23 cellular contexts compared by ENCODE assay signal in genomic region chr18:8911408-8912340, GRCh38.
DNase-seq lines count a peak whose midpoint lies in the region; ATAC-seq and TF ChIP-seq lines count a peak whose summit lies in the region.
"Had no signal": no experiment of that assay in that cellular context is flagged by ENCODE, and none has a peak within 500 bp of the region (broad histone marks: within the 10 kb centered on the region; RNA-seq: fewer than 3 reads in every experiment).

No MANE protein-coding gene starts in this region.

- H3K9me3 ChIP-seq in Loucy (ENCODE audit: insufficient read depth, low read depth, low read length) = peaks cover 7% of the 10 kb centered on the region; the same call in 1 of the 2 replicates
- no peaks in the 10 kb centered on the region for H3K9me3 ChIP-seq in esophagus muscularis mucosa
- H3K9me3 ChIP-seq: A549, colonic mucosa, gastroesophageal sphincter, psoas muscle, uterus had no signal

- no peak for TF ChIP-seq CTCF in activated CD8-positive, alpha-beta T cell treated with anti-CD3 and anti-CD28 coated beads for 36 hours (IDR thresholded peaks at IDR 0.05)
- TF ChIP-seq CTCF in Loucy (conservative IDR thresholded peaks at IDR 0.05; ENCODE audit: low read length) (no peak), esophagus muscularis mucosa (IDR thresholded peaks at IDR 0.05) (no peak), type B pancreatic cell (conservative IDR thresholded peaks at IDR 0.05) (no peak)

- no peak overlapping the region for H3K4me3 Mint-ChIP-seq in activated CD8-positive, alpha-beta T cell treated with anti-CD3 and anti-CD28 coated beads, Interleukin-2, amount 10 ng/mL, durations not matched to agents 7 days and 5 days
- no peak overlapping the region for H3K4me3 Mint-ChIP-seq in activated CD8-positive, alpha-beta T cell treated with anti-CD3 and anti-CD28 coated beads for 36 hours
- peak overlapping the region; percentile 53 for H3K4me3 Mint-ChIP-seq in type B pancreatic cell
- H3K4me3 Mint-ChIP-seq in activated CD4-positive, alpha-beta T cell treated with anti-CD3 and anti-CD28 coated beads, Interleukin-2, amount 10 ng/mL, durations not matched to agents 24 days and 14 days = no peak overlapping the region
- H3K4me3 Mint-ChIP-seq: CD4-positive, alpha-beta T cell; stimulated activated naive CD8-positive, alpha-beta T cell treated with anti-CD3 and anti-CD28 coated beads, Interleukin-15, amount 100 ng/mL, for 72 hours had no signal

- no peak for TF ChIP-seq EP300 in esophagus muscularis mucosa (IDR thresholded peaks at IDR 0.05)

- CTCF ChIA-PET in activated CD8-positive, alpha-beta T cell treated with anti-CD3 and anti-CD28 coated beads, Interleukin-2, amount 10 ng/mL, durations not matched to agents 7 days and 5 days (lab: Charles Lee) = no interaction called here
- CTCF ChIA-PET in activated CD8-positive, alpha-beta T cell treated with anti-CD3 and anti-CD28 coated beads for 36 hours (lab: Charles Lee) = no interaction called here

- no peak overlapping the region for H3K9ac ChIP-seq in Loucy (ENCODE audit: low read depth, low read length, poor library complexity, severe bottlenecking)

- H3K27me3 Mint-ChIP-seq in activated CD8-positive, alpha-beta T cell treated with anti-CD3 and anti-CD28 coated beads, Interleukin-2, amount 10 ng/mL, durations not matched to agents 7 days and 5 days (ENCODE audit: low read depth) = no peaks in the 10 kb centered on the region
- H3K27me3 Mint-ChIP-seq in activated CD8-positive, alpha-beta T cell treated with anti-CD3 and anti-CD28 coated beads for 36 hours = no peaks in the 10 kb centered on the region
- H3K27me3 Mint-ChIP-seq in type B pancreatic cell = no peaks in the 10 kb centered on the region
- no peaks in the 10 kb centered on the region for H3K27me3 Mint-ChIP-seq in activated CD4-positive, alpha-beta T cell treated with anti-CD3 and anti-CD28 coated beads, Interleukin-2, amount 10 ng/mL, durations not matched to agents 24 days and 14 days
- H3K27me3 Mint-ChIP-seq: CD4-positive, alpha-beta T cell; stimulated activated naive CD8-positive, alpha-beta T cell treated with anti-CD3 and anti-CD28 coated beads, Interleukin-15, amount 100 ng/mL, for 72 hours had no signal

- intact Hi-C loops in activated CD8-positive, alpha-beta T cell treated with anti-CD3 and anti-CD28 coated beads for 36 hours (cut with micrococcal nuclease) = loop anchor here (10.0 kb wide), 1 partner anchor 63 kb away; no protein-coding TSS in a partner anchor
- intact Hi-C loops in esophagus muscularis mucosa (cut with DNase I) = no loop called here
- intact Hi-C loops in activated CD4-positive, alpha-beta T cell treated with anti-CD3 and anti-CD28 coated beads, Interleukin-2, amount 10 ng/mL, durations not matched to agents 24 days and 14 days (cut with micrococcal nuclease) = no loop called here

- H3K9me2 ChIP-seq in Loucy (replicated peaks; ENCODE audit: low read depth, low read length) = no peaks in the 10 kb centered on the region

- no peaks in the 10 kb centered on the region for H3K79me2 ChIP-seq in Loucy (ENCODE audit: insufficient read depth, low read length)

- H3K27ac ChIP-seq in esophagus muscularis mucosa (replicated peaks in 1 of 4) = no peak overlapping the region
- H3K27ac ChIP-seq: colonic mucosa, epithelial cell of prostate, gastroesophageal sphincter, psoas muscle, uterus had no signal

- no peaks in the 10 kb centered on the region for H3K27me3 ChIP-seq in Loucy (ENCODE audit: insufficient read depth, low read length, poor library complexity, severe bottlenecking)
- no peaks in the 10 kb centered on the region for H3K27me3 ChIP-seq in esophagus muscularis mucosa
- H3K27me3 ChIP-seq: colonic mucosa, gastroesophageal sphincter, uterus had no signal

- peak overlapping the region; percentile 18 for H3K27ac Mint-ChIP-seq in activated CD8-positive, alpha-beta T cell treated with anti-CD3 and anti-CD28 coated beads, Interleukin-2, amount 10 ng/mL, durations not matched to agents 7 days and 5 days
- H3K27ac Mint-ChIP-seq in activated CD8-positive, alpha-beta T cell treated with anti-CD3 and anti-CD28 coated beads for 36 hours = no peak overlapping the region
- H3K27ac Mint-ChIP-seq in type B pancreatic cell = peak overlapping the region; percentile 94
- no peak overlapping the region for H3K27ac Mint-ChIP-seq in activated CD4-positive, alpha-beta T cell treated with anti-CD3 and anti-CD28 coated beads, Interleukin-2, amount 10 ng/mL, durations not matched to agents 24 days and 14 days
- H3K27ac Mint-ChIP-seq: CD4-positive, alpha-beta T cell; stimulated activated naive CD8-positive, alpha-beta T cell treated with anti-CD3 and anti-CD28 coated beads, Interleukin-15, amount 100 ng/mL, for 72 hours had no signal

- no peak for ATAC-seq in activated CD8-positive, alpha-beta T cell treated with anti-CD3 and anti-CD28 coated beads, Interleukin-2, amount 10 ng/mL, durations not matched to agents 7 days and 5 days
- ATAC-seq in activated CD8-positive, alpha-beta T cell treated with anti-CD3 and anti-CD28 coated beads for 36 hours = no peak
- no peak for ATAC-seq in HG03521 (IDR thresholded peaks at IDR 0.05; ENCODE audit: unreplicated experiment)
- ATAC-seq: A549; activated CD4-positive, CD25-positive, alpha-beta regulatory T cell treated with anti-CD3 and anti-CD28 coated beads, Interleukin-2, amount 50 U/mL, for 24 hours; gastroesophageal sphincter; Right ventricle myocardium inferior; stimulated activated naive CD8-positive, alpha-beta T cell treated with anti-CD3 and anti-CD28 coated beads, Interleukin-15, amount 100 ng/mL, for 72 hours had no signal

- no peak for DNase-seq in activated CD8-positive, alpha-beta T cell treated with anti-CD3 and anti-CD28 coated beads, Interleukin-2, amount 10 ng/mL, durations not matched to agents 7 days and 5 days
- DNase-seq in activated CD8-positive, alpha-beta T cell treated with anti-CD3 and anti-CD28 coated beads for 36 hours = no peak
- DNase-seq in esophagus muscularis mucosa (ENCODE audit: extremely low spot score) (peak; percentile 12), type B pancreatic cell (ENCODE audit: extremely low spot score, unreplicated experiment) (no peak), NCI-H345 (lab: John Stamatoyannopoulos, UW) (no peak)
- no peak for DNase-seq in activated CD4-positive, alpha-beta T cell treated with anti-CD3 and anti-CD28 coated beads, Interleukin-2, amount 10 ng/mL, durations not matched to agents 24 days and 14 days
- DNase-seq: activated gamma-delta T cell; CD4-positive, alpha-beta T cell; colonic mucosa; GOT3; NCI-H1105; NK-92 treated with Interleukin-12 subunit alpha and Interleukin-12 subunit beta, amount 100 ng/mL, for 24 hours; psoas muscle; stimulated activated CD4-positive, alpha-beta T cell treated with anti-CD3 and anti-CD28 coated beads, Interleukin-12 subunit alpha, Interleukin-12 subunit beta, amount 100 ng/mL, for 4 hours; stimulated activated naive CD8-positive, alpha-beta T cell treated with anti-CD3 and anti-CD28 coated beads, Interleukin-15, amount 100 ng/mL, for 72 hours; uterus had no signal

- H3K36me3 ChIP-seq in Loucy (ENCODE audit: insufficient read depth, low read length) (no peaks in the 10 kb centered on the region), esophagus muscularis mucosa (no peaks in the 10 kb centered on the region)
- H3K36me3 ChIP-seq: colonic mucosa, gastroesophageal sphincter, uterus had no signal

- peaks cover 4% of the 10 kb centered on the region for H3K36me3 Mint-ChIP-seq in activated CD8-positive, alpha-beta T cell treated with anti-CD3 and anti-CD28 coated beads, Interleukin-2, amount 10 ng/mL, durations not matched to agents 7 days and 5 days (ENCODE audit: low read depth)
- no peaks in the 10 kb centered on the region for H3K36me3 Mint-ChIP-seq in activated CD8-positive, alpha-beta T cell treated with anti-CD3 and anti-CD28 coated beads for 36 hours (ENCODE audit: low read depth)
- peaks cover 7% of the 10 kb centered on the region for H3K36me3 Mint-ChIP-seq in type B pancreatic cell
- no peaks in the 10 kb centered on the region for H3K36me3 Mint-ChIP-seq in activated CD4-positive, alpha-beta T cell treated with anti-CD3 and anti-CD28 coated beads, Interleukin-2, amount 10 ng/mL, durations not matched to agents 24 days and 14 days (ENCODE audit: low read depth)

- H3K4me3 ChIP-seq in Loucy (ENCODE audit: low read length, poor library complexity, severe bottlenecking) (no peak overlapping the region), esophagus muscularis mucosa (no peak overlapping the region)
- H3K4me3 ChIP-seq: A549, colonic mucosa, gastroesophageal sphincter, psoas muscle, uterus had no signal

- H3K4me1 ChIP-seq in Loucy (ENCODE audit: insufficient read depth, low read length, poor library complexity, severe bottlenecking) = peaks cover 4% of the 10 kb centered on the region
- H3K4me1 ChIP-seq in esophagus muscularis mucosa = no peaks in the 10 kb centered on the region
- H3K4me1 ChIP-seq: colonic mucosa, gastroesophageal sphincter, psoas muscle, uterus had no signal

- 89% methylated on average over 5 of the region's 5 CpGs for WGBS in esophagus muscularis mucosa

- H3F3A ChIP-seq in Loucy (ENCODE audit: low read depth) = no peaks in the 10 kb centered on the region

- H3K4me2 ChIP-seq in Loucy (ENCODE audit: low read depth, low read length, poor library complexity, severe bottlenecking) = no peak overlapping the region
- H3K4me2 ChIP-seq: A549 had no signal

- H2AFZ ChIP-seq in Loucy (ENCODE audit: low read length) = peak overlapping the region; percentile 6; the same call in 1 of the 2 replicates

- POLR2A ChIA-PET in activated CD8-positive, alpha-beta T cell treated with anti-CD3 and anti-CD28 coated beads, Interleukin-2, amount 10 ng/mL, durations not matched to agents 7 days and 5 days (lab: Charles Lee) = no interaction called here
- POLR2A ChIA-PET in activated CD8-positive, alpha-beta T cell treated with anti-CD3 and anti-CD28 coated beads for 36 hours (lab: Charles Lee) = no interaction called here

- H3K4me1 Mint-ChIP-seq in activated CD8-positive, alpha-beta T cell treated with anti-CD3 and anti-CD28 coated beads, Interleukin-2, amount 10 ng/mL, durations not matched to agents 7 days and 5 days (ENCODE audit: low read depth) = peaks cover 22% of the 10 kb centered on the region
- peaks cover 3% of the 10 kb centered on the region for H3K4me1 Mint-ChIP-seq in activated CD8-positive, alpha-beta T cell treated with anti-CD3 and anti-CD28 coated beads for 36 hours (ENCODE audit: low read depth)
- H3K4me1 Mint-ChIP-seq in type B pancreatic cell (ENCODE audit: unreplicated experiment) = peaks cover 12% of the 10 kb centered on the region
- peaks cover 8% of the 10 kb centered on the region for H3K4me1 Mint-ChIP-seq in activated CD4-positive, alpha-beta T cell treated with anti-CD3 and anti-CD28 coated beads, Interleukin-2, amount 10 ng/mL, durations not matched to agents 24 days and 14 days

- H4K20me1 ChIP-seq in Loucy (ENCODE audit: insufficient read depth, low read length, poor library complexity, severe bottlenecking) = no peaks in the 10 kb centered on the region

- no peaks in the 10 kb centered on the region for H3K9me3 Mint-ChIP-seq in activated CD8-positive, alpha-beta T cell treated with anti-CD3 and anti-CD28 coated beads, Interleukin-2, amount 10 ng/mL, durations not matched to agents 7 days and 5 days (ENCODE audit: insufficient read depth)
- H3K9me3 Mint-ChIP-seq in activated CD8-positive, alpha-beta T cell treated with anti-CD3 and anti-CD28 coated beads for 36 hours = peaks cover 8% of the 10 kb centered on the region
- H3K9me3 Mint-ChIP-seq in type B pancreatic cell = peaks cover 10% of the 10 kb centered on the region
- peaks cover 8% of the 10 kb centered on the region for H3K9me3 Mint-ChIP-seq in activated CD4-positive, alpha-beta T cell treated with anti-CD3 and anti-CD28 coated beads, Interleukin-2, amount 10 ng/mL, durations not matched to agents 24 days and 14 days

- no peak for TF ChIP-seq POLR2A in esophagus muscularis mucosa (IDR thresholded peaks at IDR 0.05; ENCODE audit: low read depth)

Comparison
In these comparisons a context has a peak if more than half of its experiments do, and no peak if none do; other contexts are left out.
1. H3K27ac Mint-ChIP-seq: peak in activated CD8-positive, alpha-beta T cell treated with anti-CD3 and anti-CD28 coated beads, Interleukin-2, amount 10 ng/mL, durations not matched to agents 7 days and 5 days (single experiment) and type B pancreatic cell (single experiment); none in activated CD8-positive, alpha-beta T cell treated with anti-CD3 and anti-CD28 coated beads for 36 hours (single experiment) and activated CD4-positive, alpha-beta T cell treated with anti-CD3 and anti-CD28 coated beads, Interleukin-2, amount 10 ng/mL, durations not matched to agents 24 days and 14 days (single experiment).